9 cellular contexts compared by ENCODE assay signal in genomic region chr6:16432075-16433032, GRCh38.
A peak's percentile ranks its signal among the peaks of the same experiment; 100 is the strongest.
DNase-seq lines count a peak whose midpoint lies in the region; ATAC-seq and TF ChIP-seq lines count a peak whose summit lies in the region.
"Had no signal": no experiment of that assay in that cellular context is flagged by ENCODE, and none has a peak within 500 bp of the region (broad histone marks: within the 10 kb centered on the region; RNA-seq: fewer than 3 reads in every experiment).

No MANE protein-coding gene starts in this region.

- TF ChIP-seq CTCF in GM13976 (IDR thresholded peaks at IDR 0.05; ENCODE audit: borderline replicate concordance, control extremely low read depth, extremely low read depth, insufficient read depth, missing control alignments) (no peak), hepatocyte (IDR thresholded peaks at IDR 0.05; ENCODE audit: poor library complexity) (no peak), smooth muscle cell (IDR thresholded peaks at IDR 0.05; ENCODE audit: borderline replicate concordance, insufficient read depth, poor library complexity, severe bottlenecking) (no peak), GM10248 (IDR thresholded peaks at IDR 0.05; ENCODE audit: control extremely low read depth, extremely low read depth, low read depth, missing control alignments) (no peak)

- H3K9me3 ChIP-seq in MG63 (no peaks in the 10 kb centered on the region), hepatocyte (ENCODE audit: low read depth) (no peaks in the 10 kb centered on the region), smooth muscle cell (replicated peaks; ENCODE audit: low read depth) (no peaks in the 10 kb centered on the region)

- no peaks in the 10 kb centered on the region for H3K79me2 ChIP-seq in hepatocyte
- H3K79me2 ChIP-seq in smooth muscle cell (ENCODE audit: low read depth), result no peaks in the 10 kb centered on the region

- H4K20me1 ChIP-seq in hepatocyte (ENCODE audit: insufficient read depth, poor library complexity, severe bottlenecking), result no peaks in the 10 kb centered on the region
- peaks cover 42% of the 10 kb centered on the region for H4K20me1 ChIP-seq in smooth muscle cell (ENCODE audit: low read depth)

- no peaks in the 10 kb centered on the region for H3K27me3 ChIP-seq in MG63
- H3K27me3 ChIP-seq in hepatocyte, result no peaks in the 10 kb centered on the region
- H3K27me3 ChIP-seq in smooth muscle cell (ENCODE audit: low read depth), result no peaks in the 10 kb centered on the region

- in situ Hi-C loops in GM13976 (cut with MboI; ENCODE audit: low sequenced_read_pairs, unreplicated experiment), result no loop called here

- H3K4me3 ChIP-seq in MG63 (no peak overlapping the region), hepatocyte (no peak overlapping the region), smooth muscle cell (no peak overlapping the region)

- H3K36me3 ChIP-seq in MG63 (no peaks in the 10 kb centered on the region), hepatocyte (replicated peaks; ENCODE audit: insufficient read depth, low read depth) (no peaks in the 10 kb centered on the region), smooth muscle cell (ENCODE audit: low read depth) (no peaks in the 10 kb centered on the region)

- H3K4me1 ChIP-seq in hepatocyte (ENCODE audit: insufficient read depth) (peaks cover 35% of the 10 kb centered on the region), smooth muscle cell (ENCODE audit: low read depth) (peaks cover 4% of the 10 kb centered on the region)

- H3K4me2 ChIP-seq in hepatocyte (peak overlapping the region; percentile 6), smooth muscle cell (no peak overlapping the region)

- POLR2A ChIA-PET in GM10248 (lab: Yijun Ruan, JAX) (no interaction called here), HEK293T (lab: Yijun Ruan, JAX) (no interaction called here)

- H3K9ac ChIP-seq in smooth muscle cell (ENCODE audit: low read depth), result no peak overlapping the region

- DNase-seq in GM13976 (ENCODE audit: low spot score) (peak; percentile 41), MG63 (peak; percentile 31), hepatocyte (ENCODE audit: low spot score) (no peak), smooth muscle cell (lab: John Stamatoyannopoulos, UW; ENCODE audit: unreplicated experiment) (no peak), GM10248 (ENCODE audit: extremely low spot score) (no peak), Ammon's horn (ENCODE audit: low spot score) (no peak), HEK293T (ENCODE audit: extremely low spot score) (no peak)
- DNase-seq: stimulated activated naive CD4-positive, alpha-beta T cell treated with Interleukin-2 at 50 U/mL for 16 hours had no signal

- 68% methylated on average over 6 of the region's 6 CpGs for WGBS in hepatocyte (ENCODE audit: low lambda C conversion rate, missing lambda C conversion rate)
- 84% methylated on average over 6 of the region's 6 CpGs for WGBS in smooth muscle cell (ENCODE audit: low lambda C conversion rate)

- H3K27ac ChIP-seq in hepatocyte (peak overlapping the region; percentile 9), smooth muscle cell (ENCODE audit: low read depth) (no peak overlapping the region)

- H3K9me2 ChIP-seq in hepatocyte (replicated peaks; ENCODE audit: insufficient read depth), result no peaks in the 10 kb centered on the region

- peak; percentile 70 for ATAC-seq in GM21390 (IDR thresholded peaks at IDR 0.05; ENCODE audit: unreplicated experiment)

- H2AFZ ChIP-seq in hepatocyte (no peak overlapping the region), smooth muscle cell (ENCODE audit: low read depth) (no peak overlapping the region)

- CTCF ChIA-PET in GM10248 (lab: Yijun Ruan, JAX), result interaction anchor here (0.7 to 2.3 kb wide), 5 partner anchors 8 to 331 kb away, joined by 3 to 7 read pairs (median 5); no protein-coding TSS in a partner anchor
- CTCF ChIA-PET in HEK293T (lab: Yijun Ruan, JAX), result no interaction called here

- H3F3A ChIP-seq in smooth muscle cell (ENCODE audit: low read depth), result peaks cover 6% of the 10 kb centered on the region

TF ChIP-seq in HEK293T, 16 proteins besides CTCF, POLR2A, EP300 and RAD21:
- no peak for TF ChIP-seq TARDBP (IDR thresholded peaks at IDR 0.05)
- TF ChIP-seq ARNT (IDR thresholded peaks at IDR 0.05), result no peak
- TF ChIP-seq LEF1 (IDR thresholded peaks at IDR 0.05; ENCODE audit: borderline replicate concordance), result no peak
- no peak for TF ChIP-seq SUZ12 (IDR thresholded peaks at IDR 0.05)
- TF ChIP-seq, protein P1, sequence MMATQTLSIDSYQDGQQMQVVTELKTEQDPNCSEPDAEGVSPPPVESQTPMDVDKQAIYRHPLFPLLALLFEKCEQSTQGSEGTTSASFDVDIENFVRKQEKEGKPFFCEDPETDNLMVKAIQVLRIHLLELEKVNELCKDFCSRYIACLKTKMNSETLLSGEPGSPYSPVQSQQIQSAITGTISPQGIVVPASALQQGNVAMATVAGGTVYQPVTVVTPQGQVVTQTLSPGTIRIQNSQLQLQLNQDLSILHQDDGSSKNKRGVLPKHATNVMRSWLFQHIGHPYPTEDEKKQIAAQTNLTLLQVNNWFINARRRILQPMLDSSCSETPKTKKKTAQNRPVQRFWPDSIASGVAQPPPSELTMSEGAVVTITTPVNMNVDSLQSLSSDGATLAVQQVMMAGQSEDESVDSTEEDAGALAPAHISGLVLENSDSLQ (IDR thresholded peaks at IDR 0.05), result no peak
- no peak for TF ChIP-seq L3MBTL2 (conservative IDR thresholded peaks at IDR 0.05)
- TF ChIP-seq ZNF384 (IDR thresholded peaks at IDR 0.05), result no peak
- no peak for TF ChIP-seq HDGF (IDR thresholded peaks at IDR 0.05; ENCODE audit: borderline replicate concordance)
- TF ChIP-seq CTBP1 (IDR thresholded peaks at IDR 0.05; ENCODE audit: borderline replicate concordance), result no peak
- no peak for TF ChIP-seq BHLHE40 (IDR thresholded peaks at IDR 0.05; ENCODE audit: borderline replicate concordance)

Comparison
In these comparisons a context has a peak if more than half of its experiments do, and no peak if none do; other contexts are left out.
1. DNase-seq: peak in GM13976 (single experiment) and MG63 (single experiment); none in hepatocyte (single experiment), smooth muscle cell (single experiment), GM10248 (single experiment), Ammon's horn (single experiment) and HEK293T (single experiment).